Comparison of ENCODE assay signal across 13 cellular contexts in genomic region chr7:116025098-116025809, GRCh38. TPM values are rescaled to one million over a fixed set of nuclear protein-coding genes. Genes with fewer than 3 reads are reported as not detected.
DNase-seq lines count a peak whose midpoint lies in the region; TF ChIP-seq lines count a peak whose summit lies in the region.
"Had no signal": no experiment of that assay in that cellular context is flagged by ENCODE, and none has a peak within 500 bp of the region (broad histone marks: within the 10 kb centered on the region; RNA-seq: fewer than 3 reads in every experiment).

No MANE protein-coding gene starts in this region.

- no peak overlapping the region for H3K4me3 Mint-ChIP-seq in MCF 10A (ENCODE audit: unreplicated experiment)
- H3K4me3 Mint-ChIP-seq: activated naive CD4-positive, alpha-beta T cell treated with anti-CD3 and anti-CD28 coated beads for 36 hours had no signal

- TF ChIP-seq CTCF in mammary epithelial cell (conservative IDR thresholded peaks at IDR 0.05 in 1 of 2, IDR thresholded peaks at IDR 0.05 in 1 of 2; ENCODE audit: extremely low read depth in 1 of 2, insufficient read depth in 1 of 2, low read depth in 1 of 2, low read length in 2 of 2): no peak
- no peak for TF ChIP-seq CTCF in MCF 10A (IDR thresholded peaks at IDR 0.05; ENCODE audit: unreplicated experiment)
- TF ChIP-seq CTCF in hepatocyte (IDR thresholded peaks at IDR 0.05; ENCODE audit: poor library complexity): no peak
- no peak for TF ChIP-seq CTCF in ovary (IDR thresholded peaks at IDR 0.05)

- H2AFZ ChIP-seq in mammary epithelial cell (ENCODE audit: low read depth, low read length) (no peak overlapping the region), hepatocyte (no peak overlapping the region)

- H3K36me3 Mint-ChIP-seq in MCF 10A (ENCODE audit: insufficient read depth, unreplicated experiment): no peaks in the 10 kb centered on the region

- no peaks in the 10 kb centered on the region for H3K4me1 ChIP-seq in mammary epithelial cell (ENCODE audit: insufficient read depth, low read length)
- H3K4me1 ChIP-seq in hepatocyte (ENCODE audit: insufficient read depth): peaks cover 7% of the 10 kb centered on the region
- no peaks in the 10 kb centered on the region for H3K4me1 ChIP-seq in ovary (ENCODE audit: insufficient read depth)
- H3K4me1 ChIP-seq: upper lobe of left lung had no signal

- H3K4me3 ChIP-seq in mammary epithelial cell (replicated peaks in 1 of 3; ENCODE audit: insufficient read depth in 1 of 3, low read depth in 2 of 3, low read length in 3 of 3) (no peak overlapping the region), hepatocyte (no peak overlapping the region), ovary (no peak overlapping the region)
- H3K4me3 ChIP-seq: upper lobe of left lung had no signal

- BruUV-seq in mammary epithelial cell (replicated peaks; lab: Mats Ljungman, UMichigan) (no TSS peak), MCF 10A (replicated peaks; lab: Mats Ljungman, UMichigan) (no TSS peak)

- H3K27me3 ChIP-seq in mammary epithelial cell (ENCODE audit: insufficient read depth, low read length) (no peaks in the 10 kb centered on the region), hepatocyte (no peaks in the 10 kb centered on the region), ovary (no peaks in the 10 kb centered on the region)
- H3K27me3 ChIP-seq: upper lobe of left lung had no signal

- TF ChIP-seq POLR2A in ovary (IDR thresholded peaks at IDR 0.05): no peak

- no peak for TF ChIP-seq EP300 in ovary (IDR thresholded peaks at IDR 0.05)

- intact Hi-C loops in mammary epithelial cell (cut with micrococcal nuclease) (no loop called here), MCF 10A (cut with micrococcal nuclease) (no loop called here), ovary (cut with DNase I) (no loop called here)

- no peak overlapping the region for H3K4me2 ChIP-seq in mammary epithelial cell (ENCODE audit: insufficient read depth, low read depth, low read length)
- H3K4me2 ChIP-seq in hepatocyte: no peak overlapping the region

- H3K9me3 ChIP-seq in mammary epithelial cell (replicated peaks; ENCODE audit: insufficient read depth, low read length): no peaks in the 10 kb centered on the region
- no peaks in the 10 kb centered on the region for H3K9me3 ChIP-seq in hepatocyte (ENCODE audit: low read depth)
- no peaks in the 10 kb centered on the region for H3K9me3 ChIP-seq in ovary
- H3K9me3 ChIP-seq: upper lobe of left lung had no signal

- CTCF ChIA-PET in mammary epithelial cell (lab: Charles Lee; ENCODE audit: low non-redundant PET): no interaction called here
- CTCF ChIA-PET in MCF 10A (lab: Yijun Ruan, JAX): no interaction called here

- H3K4me1 Mint-ChIP-seq in MCF 10A (ENCODE audit: insufficient read depth, unreplicated experiment): no peaks in the 10 kb centered on the region

- H4K20me1 ChIP-seq in mammary epithelial cell (ENCODE audit: insufficient read depth, low read length) (no peaks in the 10 kb centered on the region), hepatocyte (ENCODE audit: insufficient read depth, poor library complexity, severe bottlenecking) (no peaks in the 10 kb centered on the region)

- H3K9me3 Mint-ChIP-seq in MCF 10A (ENCODE audit: unreplicated experiment): no peaks in the 10 kb centered on the region
- H3K9me3 Mint-ChIP-seq: activated naive CD4-positive, alpha-beta T cell treated with anti-CD3 and anti-CD28 coated beads for 36 hours had no signal

- H3K27ac ChIP-seq in mammary epithelial cell (ENCODE audit: insufficient read depth, low read depth, low read length) (no peak overlapping the region), hepatocyte (peak overlapping the region; percentile 59), ovary (no peak overlapping the region)

- H3K9me2 ChIP-seq in hepatocyte (replicated peaks; ENCODE audit: insufficient read depth): no peaks in the 10 kb centered on the region

- dilution Hi-C loops in mammary epithelial cell (cut with HindIII; ENCODE audit: low sequenced_read_pairs): no loop called here

- H3K79me2 ChIP-seq in mammary epithelial cell (ENCODE audit: insufficient read depth, low read length) (no peaks in the 10 kb centered on the region), hepatocyte (no peaks in the 10 kb centered on the region)

- POLR2A ChIA-PET in MCF 10A (lab: Yijun Ruan, JAX): no interaction called here

- H3K9ac ChIP-seq in mammary epithelial cell (ENCODE audit: insufficient read depth, low read length): no peak overlapping the region

- DNase-seq in mammary epithelial cell: peak; percentile 3
- no peak for DNase-seq in MCF 10A (ENCODE audit: unreplicated experiment)
- DNase-seq in amniotic epithelial cell (ENCODE audit: low read depth): peak; percentile 25
- peak; percentile 16 for DNase-seq in hepatocyte (ENCODE audit: low spot score)
- DNase-seq in stromal cell of bone marrow (ENCODE audit: low read depth): peak; percentile 45
- no peak for DNase-seq in hepatic stellate cell (ENCODE audit: low spot score)
- no peak for DNase-seq in mucosa of gallbladder (ENCODE audit: low spot score)
- DNase-seq in ovary: no peak
- DNase-seq: 8988T; activated CD4-positive, alpha-beta T cell treated with anti-CD3 and anti-CD28 coated beads, Interleukin-2, amount 50 U/mL, for 4 hours; activated naive CD4-positive, alpha-beta T cell treated with anti-CD3 and anti-CD28 coated beads for 36 hours; NCI-H524 treated with DMSO at 0.1 percent for 48 hours had no signal

- H3K27me3 Mint-ChIP-seq in MCF 10A (ENCODE audit: insufficient read depth, unreplicated experiment): peaks cover 77% of the 10 kb centered on the region

- in situ Hi-C loops in mammary epithelial cell (cut with MboI; ENCODE audit: low sequenced_read_pairs in 2 of 2): no loop called here

- no peak overlapping the region for H3K27ac Mint-ChIP-seq in MCF 10A (ENCODE audit: low read depth, unreplicated experiment)
- H3K27ac Mint-ChIP-seq: activated naive CD4-positive, alpha-beta T cell treated with anti-CD3 and anti-CD28 coated beads for 36 hours had no signal

- H3K36me3 ChIP-seq in mammary epithelial cell (ENCODE audit: insufficient read depth, low read length) (no peaks in the 10 kb centered on the region), hepatocyte (replicated peaks; ENCODE audit: insufficient read depth, low read depth) (no peaks in the 10 kb centered on the region), ovary (no peaks in the 10 kb centered on the region)
- H3K36me3 ChIP-seq: upper lobe of left lung had no signal

RNA-seq across cellular contexts. Expression of gene TFEC, which starts 5.3 kb away (rescaled TPM):
- total RNA-seq in mammary epithelial cell (under 1 TPM in 1 of 2 donors, not detected in 1; 0.17 TPM), MCF 10A (2022) (not detected in 2 replicates), hepatocyte (34.8 and 37.0 TPM in 2 replicates), mucosa of gallbladder (4.2 TPM), ovary (1 to 10 TPM in 6 of 7 donors, under 1 TPM in 1; 0.94 to 7.6 (median 1.8) TPM)
- polyA plus RNA-seq in mammary epithelial cell (not detected), hepatocyte (11.8 and 13.4 TPM in 2 replicates), ovary (1 to 10 TPM in 1 of 2 donors, under 1 TPM in 1; 0.52 to 2.3 TPM)
- polyA minus RNA-seq in mammary epithelial cell: not detected
- total RNA-seq: activated naive CD4-positive, alpha-beta T cell treated with anti-CD3 and anti-CD28 coated beads for 36 hours had no signal

Comparison
In these comparisons a context has a peak if more than half of its experiments do, and no peak if none do; other contexts are left out.
1. DNase-seq: peak in mammary epithelial cell (single experiment), amniotic epithelial cell (single experiment), hepatocyte (single experiment) and stromal cell of bone marrow (single experiment); none in MCF 10A (single experiment), hepatic stellate cell (single experiment), mucosa of gallbladder (single experiment) and ovary (0 of 5).